1 cellular context compared by ENCODE assay signal in the genomic region with DNA sequence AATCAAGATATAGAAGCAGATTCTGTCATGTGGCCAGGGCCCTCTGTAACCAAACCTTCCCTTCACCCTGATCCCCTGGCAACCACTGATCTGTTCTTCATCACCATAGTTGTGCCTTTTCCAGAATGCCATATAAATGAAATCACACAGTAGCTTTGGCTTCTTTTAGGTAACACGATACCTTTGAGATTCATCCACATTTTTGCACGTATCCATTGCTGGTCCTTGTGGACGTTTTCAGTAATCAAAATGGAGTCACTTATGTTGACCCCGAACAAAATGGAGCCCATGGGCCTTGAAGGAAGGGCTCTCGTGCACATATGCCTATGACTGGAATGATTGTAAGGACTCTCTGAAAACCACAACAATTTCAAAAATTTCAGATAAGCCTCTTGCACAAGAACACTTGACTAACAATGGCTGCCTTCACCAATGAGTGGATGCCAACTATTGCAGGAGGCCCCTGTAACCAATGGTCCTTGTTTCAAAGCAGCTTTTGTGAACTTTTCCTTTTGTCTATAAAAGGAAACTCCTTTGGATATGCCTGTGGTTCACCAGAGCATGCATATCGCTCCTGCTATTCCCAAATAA.
TF ChIP-seq lines count a peak whose summit lies in the region.

No MANE protein-coding gene starts in this region.

TF ChIP-seq in HepG2, 621 proteins besides CTCF, POLR2A, EP300 and RAD21 (continued from another document and continues in another):
- TF ChIP-seq ZNF784 (CRISPR knock-in tag; IDR thresholded peaks at IDR 0.05; ENCODE audit: borderline replicate concordance) (no peak), ZNF777 (CRISPR knock-in tag; IDR thresholded peaks at IDR 0.05) (no peak), GTF3A (CRISPR knock-in tag; conservative IDR thresholded peaks at IDR 0.05) (no peak), ZNF547 (CRISPR knock-in tag; IDR thresholded peaks at IDR 0.05) (no peak), HNRNPH1 (optimal IDR thresholded peaks at IDR 0.05; ENCODE audit: low read depth, low read length) (no peak), KDM5B (CRISPR knock-in tag; IDR thresholded peaks at IDR 0.05; ENCODE audit: borderline replicate concordance) (no peak), ZNF501 (CRISPR knock-in tag; IDR thresholded peaks at IDR 0.05) (no peak), TSC22D2 (CRISPR knock-in tag; IDR thresholded peaks at IDR 0.05; ENCODE audit: borderline replicate concordance) (no peak), ZC3H13 (CRISPR knock-in tag; IDR thresholded peaks at IDR 0.05) (no peak), ZFP82 (CRISPR knock-in tag; IDR thresholded peaks at IDR 0.05; ENCODE audit: borderline replicate concordance) (no peak), ZNF646 (CRISPR knock-in tag; IDR thresholded peaks at IDR 0.05) (0 out of 2 replicates have a peak, but pooled peaks have one; percentile 35), CBX5 (CRISPR knock-in tag; IDR thresholded peaks at IDR 0.05; ENCODE audit: borderline replicate concordance) (peak; percentile 63; the same call in 1 of the 2 replicates), SMARCE1 (IDR thresholded peaks at IDR 0.05; ENCODE audit: borderline replicate concordance) (no peak), MXI1 (IDR thresholded peaks at IDR 0.05; ENCODE audit: borderline replicate concordance, low read depth, low read length) (no peak), RBM22 (optimal IDR thresholded peaks at IDR 0.05; ENCODE audit: low read length) (no peak), NFE2 (CRISPR knock-in tag; IDR thresholded peaks at IDR 0.05) (no peak), HNRNPLL (IDR thresholded peaks at IDR 0.05; ENCODE audit: low read depth, low read length, poor library complexity, severe bottlenecking) (no peak), RARG (CRISPR knock-in tag; IDR thresholded peaks at IDR 0.05; ENCODE audit: low read depth) (no peak), ZNF274 (CRISPR knock-in tag; IDR thresholded peaks at IDR 0.05) (no peak), SNAI1 (CRISPR knock-in tag; IDR thresholded peaks at IDR 0.05; ENCODE audit: borderline replicate concordance) (no peak), PLRG1 (conservative IDR thresholded peaks at IDR 0.05) (no peak), HMGA1 (CRISPR knock-in tag; conservative IDR thresholded peaks at IDR 0.05) (no peak), HCFC1 (IDR thresholded peaks at IDR 0.05; ENCODE audit: low read depth, low read length) (no peak), NONO (IDR thresholded peaks at IDR 0.05) (no peak), NONO (CRISPR knock-in tag; conservative IDR thresholded peaks at IDR 0.05) (no peak), CCAR2 (optimal IDR thresholded peaks at IDR 0.05; ENCODE audit: low read depth, low read length) (no peak), KLF11 (CRISPR knock-in tag; IDR thresholded peaks at IDR 0.05) (peak; percentile 39; the same call in 1 of the 2 replicates), ZBTB33 (CRISPR knock-in tag; IDR thresholded peaks at IDR 0.05) (peak; percentile 51), MAFG (CRISPR knock-in tag; IDR thresholded peaks at IDR 0.05) (no peak), USF2 (IDR thresholded peaks at IDR 0.05; ENCODE audit: low read depth, low read length) (no peak), USF2 (CRISPR knock-in tag; IDR thresholded peaks at IDR 0.05; ENCODE audit: borderline replicate concordance) (no peak), RXRB (CRISPR knock-in tag; IDR thresholded peaks at IDR 0.05; ENCODE audit: borderline replicate concordance) (peak; percentile 65), BORCS8-MEF2B (CRISPR knock-in tag; IDR thresholded peaks at IDR 0.05) (no peak), ZNF709 (CRISPR knock-in tag; IDR thresholded peaks at IDR 0.05) (no peak), ZNF747 (CRISPR knock-in tag; IDR thresholded peaks at IDR 0.05; ENCODE audit: borderline replicate concordance) (no peak), NFE2L2 (IDR thresholded peaks at IDR 0.05; ENCODE audit: low read length) (no peak), ZBTB38 (CRISPR knock-in tag; IDR thresholded peaks at IDR 0.05) (no peak), POLR2AphosphoS2 (IDR thresholded peaks at IDR 0.05; ENCODE audit: low read depth, low read length) (no peak), FOXA3 (CRISPR knock-in tag; IDR thresholded peaks at IDR 0.05) (peak; percentile 68), ARID4A (CRISPR knock-in tag; IDR thresholded peaks at IDR 0.05; ENCODE audit: borderline replicate concordance) (0 out of 2 replicates have a peak, but pooled peaks have one; percentile 28)
